In genomic region chr17:50867856-50868438, GRCh38 we compare ENCODE assay signal across 8 cellular contexts. TPM values are rescaled to one million over a fixed set of nuclear protein-coding genes. Genes with fewer than 3 reads are reported as not detected.
DNase-seq lines count a peak whose midpoint lies in the region; ATAC-seq and TF ChIP-seq lines count a peak whose summit lies in the region.

No MANE protein-coding gene starts in this region.

- H3K9me3 ChIP-seq in BE2C (no peaks in the 10 kb centered on the region), KOPT-K1 (ENCODE audit: insufficient read depth, low read length, poor library complexity, severe bottlenecking) (no peaks in the 10 kb centered on the region)

- TF ChIP-seq CTCF in BE2C (IDR thresholded peaks at IDR 0.05; ENCODE audit: low read depth, low read length): no peak
- no peak for TF ChIP-seq CTCF in coronary artery (IDR thresholded peaks at IDR 0.05)

- H3K4me1 ChIP-seq in BE2C: peaks cover 11% of the 10 kb centered on the region; the same call in 1 of the 2 replicates

- POLR2A ChIA-PET in naive thymus-derived CD8-positive, alpha-beta T cell (lab: Charles Lee): interaction anchor here (1.1 to 10.1 kb wide), 12 partner anchors 13 to 298 kb away, joined by 4 to 544 read pairs (median 62); partner anchors contain the start of gene NME2

- peaks cover 6 to 19% (median 10%) of the 10 kb centered on the region in 3 donors for H3K36me3 Mint-ChIP-seq in naive thymus-derived CD8-positive, alpha-beta T cell

- ATAC-seq in naive thymus-derived CD8-positive, alpha-beta T cell: no peak
- ATAC-seq in GM19023 (IDR thresholded peaks at IDR 0.05; ENCODE audit: unreplicated experiment): no peak

- H3K4me1 Mint-ChIP-seq in naive thymus-derived CD8-positive, alpha-beta T cell: peaks cover 23 to 71% (median 62%) of the 10 kb centered on the region in 4 donors

- peak overlapping the region; percentile 80 to 99 (median 94) for H3K4me3 Mint-ChIP-seq in naive thymus-derived CD8-positive, alpha-beta T cell

- H3K4me3 ChIP-seq in BE2C (ENCODE audit: low read depth, low read length) (peak overlapping the region; percentile 82), coronary artery (peak overlapping the region; percentile 96)

- no peak for DNase-seq in BE2C
- DNase-seq in coronary artery (ENCODE audit: low spot score): no peak
- DNase-seq in naive thymus-derived CD8-positive, alpha-beta T cell: no peak
- no peak for DNase-seq in stimulated activated naive CD4-positive, alpha-beta T cell (lab: John Stamatoyannopoulos, UW)
- no peak for DNase-seq in stimulated activated CD8-positive, alpha-beta memory T cell treated with anti-CD3 and anti-CD28 coated beads, Interleukin-4, amount 100 ng/mL, for 48 hours
- no peak for DNase-seq in NOMO-1 treated with DMSO at 0.1 percent for 48 hours (lab: John Stamatoyannopoulos, UW; ENCODE audit: unreplicated experiment)

- H3K36me3 ChIP-seq in BE2C (peaks cover 8% of the 10 kb centered on the region), KOPT-K1 (ENCODE audit: insufficient read depth, low read length) (peaks cover 7% of the 10 kb centered on the region)

- H3K27ac ChIP-seq in KOPT-K1 (ENCODE audit: low read depth, low read length, poor library complexity, severe bottlenecking) (peak overlapping the region; percentile 86), coronary artery (peak overlapping the region; percentile 99)

- H3K9me3 Mint-ChIP-seq in naive thymus-derived CD8-positive, alpha-beta T cell: peaks cover 0 to 4% (median 0%) of the 10 kb centered on the region in 9 donors

- no peaks in the 10 kb centered on the region for H3K27me3 ChIP-seq in BE2C

- peak overlapping the region; percentile 96 to 100 (median 99) for H3K27ac Mint-ChIP-seq in naive thymus-derived CD8-positive, alpha-beta T cell

- peaks cover 0 to 1% (median 0%) of the 10 kb centered on the region in 5 donors for H3K27me3 Mint-ChIP-seq in naive thymus-derived CD8-positive, alpha-beta T cell

RNA-seq across cellular contexts. Expression of gene TOB1, which starts 1.8 kb away (rescaled TPM):
- 55.7 TPM for polyA plus RNA-seq in BE2C (2012; ENCODE audit: insufficient read depth, insufficient read length, low read depth)
- 100 to 1,000 TPM in 1 of 2 experiments, 10 to 100 TPM in 1; 86.8 to 107 TPM for total RNA-seq in naive thymus-derived CD8-positive, alpha-beta T cell
- 100 to 1,000 TPM in 1 of 3 donors, 10 to 100 TPM in 2; 42.9 to 114 (median 65.1) TPM for polyA plus RNA-seq in naive thymus-derived CD8-positive, alpha-beta T cell

RNA-seq across cellular contexts. Expression of gene WFIKKN2, which starts 32.6 kb away (rescaled TPM):
- 0.32 TPM for polyA plus RNA-seq in BE2C (2012; ENCODE audit: insufficient read depth, insufficient read length, low read depth)
- not detected for total RNA-seq in naive thymus-derived CD8-positive, alpha-beta T cell
- polyA plus RNA-seq in naive thymus-derived CD8-positive, alpha-beta T cell: not detected
